ENCODE assay signal across 1 cellular context in genomic region chr6:113858605-113859348, GRCh38.
TF ChIP-seq lines count a peak whose summit lies in the region.

No MANE protein-coding gene starts in this region.

TF ChIP-seq in H1, 55 proteins besides CTCF, POLR2A, EP300 and RAD21:
- TF ChIP-seq CHD1 (IDR thresholded peaks at IDR 0.05; ENCODE audit: low read depth, low read length), result peak; percentile 86
- no peak for TF ChIP-seq CBX5 (IDR thresholded peaks at IDR 0.05; ENCODE audit: low read depth, low read length)
- no peak for TF ChIP-seq POU5F1 (IDR thresholded peaks at IDR 0.05; ENCODE audit: low read depth, low read length)
- TF ChIP-seq SP4 (IDR thresholded peaks at IDR 0.05; ENCODE audit: low read length), result peak; percentile 89
- no peak for TF ChIP-seq SAP30 (IDR thresholded peaks at IDR 0.05; ENCODE audit: insufficient read depth, insufficient replicate concordance, low read length)
- no peak for TF ChIP-seq GABPA (IDR thresholded peaks at IDR 0.05; ENCODE audit: borderline replicate concordance, insufficient read depth, low read length)
- TF ChIP-seq HDAC2 (IDR thresholded peaks at IDR 0.05; ENCODE audit: borderline replicate concordance in 1 of 2, low read depth in 2 of 2, low read length in 2 of 2), result peak in 1 of 2 experiments; percentile 93; a peak in 3 of 4 replicates
- no peak for TF ChIP-seq BCL11A (IDR thresholded peaks at IDR 0.05; ENCODE audit: low read depth in 2 of 2, low read length in 2 of 2)
- TF ChIP-seq RBBP5 (IDR thresholded peaks at IDR 0.05; ENCODE audit: borderline replicate concordance, low read depth, low read length), result no peak; the same call in 1 of the 2 replicates
- no peak for TF ChIP-seq SIRT6 (IDR thresholded peaks at IDR 0.05; ENCODE audit: low read length)
- no peak for TF ChIP-seq ATF3 (IDR thresholded peaks at IDR 0.05; ENCODE audit: insufficient read depth, low read depth, low read length)
- TF ChIP-seq SRF (IDR thresholded peaks at IDR 0.05; ENCODE audit: low read depth, low read length), result no peak
- TF ChIP-seq JUND (IDR thresholded peaks at IDR 0.05; ENCODE audit: low read length), result peak; percentile 79; the same call in 1 of the 2 replicates
- TF ChIP-seq KDM5A (IDR thresholded peaks at IDR 0.05; ENCODE audit: low read length), result peak; percentile 53; the same call in 1 of the 2 replicates
- no peak for TF ChIP-seq MAFK (IDR thresholded peaks at IDR 0.05; ENCODE audit: low read depth, low read length)
- no peak; the same call in 1 of the 2 replicates for TF ChIP-seq YY1 (IDR thresholded peaks at IDR 0.05; ENCODE audit: low read depth, low read length)
- TF ChIP-seq TCF12 (IDR thresholded peaks at IDR 0.05; ENCODE audit: low read depth, low read length), result no peak
- TF ChIP-seq USF2 (IDR thresholded peaks at IDR 0.05; ENCODE audit: low read length), result no peak
- peak; percentile 90 for TF ChIP-seq TBP (IDR thresholded peaks at IDR 0.05; ENCODE audit: low read depth, low read length)
- TF ChIP-seq RFX5 (IDR thresholded peaks at IDR 0.05; ENCODE audit: borderline replicate concordance, low read depth, low read length), result 0 out of 2 replicates have a peak, but pooled peaks have one; percentile 8
- TF ChIP-seq EGR1 (IDR thresholded peaks at IDR 0.05; ENCODE audit: borderline replicate concordance, low read depth, low read length), result peak; percentile 36; the same call in 1 of the 2 replicates
- TF ChIP-seq CEBPB (IDR thresholded peaks at IDR 0.05; ENCODE audit: low read depth, low read length), result no peak
- peak; percentile 90 for TF ChIP-seq TAF1 (IDR thresholded peaks at IDR 0.05; ENCODE audit: low read depth, low read length)
- no peak for TF ChIP-seq JUN (IDR thresholded peaks at IDR 0.05; ENCODE audit: low read depth, low read length)
- no peak for TF ChIP-seq RNF2 (IDR thresholded peaks at IDR 0.05; ENCODE audit: borderline replicate concordance, low read depth, low read length, missing control alignments, poor library complexity, severe bottlenecking)
- TF ChIP-seq CBX8 (IDR thresholded peaks at IDR 0.05; ENCODE audit: borderline replicate concordance, low read depth, low read length), result no peak
- no peak for TF ChIP-seq KDM1A (IDR thresholded peaks at IDR 0.05; ENCODE audit: borderline replicate concordance, low read length)
- peak; percentile 12 for TF ChIP-seq KDM4A (IDR thresholded peaks at IDR 0.05; ENCODE audit: low read depth, low read length, severe bottlenecking)
- peak; percentile 63; the same call in 1 of the 2 replicates for TF ChIP-seq TEAD4 (IDR thresholded peaks at IDR 0.05; ENCODE audit: low read depth, low read length)
- peak; percentile 53 for TF ChIP-seq PHF8 (conservative IDR thresholded peaks at IDR 0.05; ENCODE audit: low read depth, low read length)
- peak; percentile 82 for TF ChIP-seq POLR2AphosphoS5 (IDR thresholded peaks at IDR 0.05; ENCODE audit: low read depth, low read length)
- TF ChIP-seq BACH1 (IDR thresholded peaks at IDR 0.05; ENCODE audit: low read length), result peak; percentile 68
- TF ChIP-seq MAX (IDR thresholded peaks at IDR 0.05), result peak; percentile 65
- no peak for TF ChIP-seq SUZ12 (IDR thresholded peaks at IDR 0.05; ENCODE audit: low read length)
- TF ChIP-seq EZH2 (IDR thresholded peaks at IDR 0.05; ENCODE audit: low read depth, low read length, severe bottlenecking), result no peak
- TF ChIP-seq E2F6 (IDR thresholded peaks at IDR 0.05), result no peak
- TF ChIP-seq CHD2 (IDR thresholded peaks at IDR 0.05; ENCODE audit: low read length), result no peak
- TF ChIP-seq HDAC6 (IDR thresholded peaks at IDR 0.05; ENCODE audit: low read depth, low read length), result no peak
- no peak for TF ChIP-seq RXRA (IDR thresholded peaks at IDR 0.05; ENCODE audit: insufficient read depth, low read depth, low read length)
- peak; percentile 5 for TF ChIP-seq ASH2L (IDR thresholded peaks at IDR 0.05; ENCODE audit: low read length)
- peak; percentile 88; the same call in 1 of the 2 replicates for TF ChIP-seq GTF2F1 (IDR thresholded peaks at IDR 0.05; ENCODE audit: borderline replicate concordance, low read depth, low read length)
- TF ChIP-seq SIN3A (conservative IDR thresholded peaks at IDR 0.05 in 1 of 2, IDR thresholded peaks at IDR 0.05 in 1 of 2; ENCODE audit: low read depth in 1 of 2, low read length in 2 of 2), result peak in 1 of 2 experiments; percentile 54; a peak in 1 of 4 replicates
- TF ChIP-seq SIX5 (IDR thresholded peaks at IDR 0.05; ENCODE audit: low read depth, low read length), result no peak
- no peak for TF ChIP-seq CHD7 (IDR thresholded peaks at IDR 0.05; ENCODE audit: insufficient replicate concordance, low read length)
- no peak for TF ChIP-seq ZNF274 (IDR thresholded peaks at IDR 0.05; ENCODE audit: borderline replicate concordance, extremely low read depth, low read length)
- TF ChIP-seq NRF1 (IDR thresholded peaks at IDR 0.05; ENCODE audit: low read depth, low read length), result peak; percentile 7; the same call in 1 of the 2 replicates
- peak; percentile 12; the same call in 1 of the 2 replicates for TF ChIP-seq CREB1 (IDR thresholded peaks at IDR 0.05)
- no peak for TF ChIP-seq SP2 (IDR thresholded peaks at IDR 0.05; ENCODE audit: low read length)
- no peak for TF ChIP-seq FOSL1 (IDR thresholded peaks at IDR 0.05; ENCODE audit: insufficient read depth, low read depth, low read length)
- no peak for TF ChIP-seq BRCA1 (IDR thresholded peaks at IDR 0.05; ENCODE audit: low read depth, low read length)
- no peak for TF ChIP-seq CTBP2 (IDR thresholded peaks at IDR 0.05; ENCODE audit: borderline replicate concordance, insufficient read depth, insufficient read length, low read length)
- TF ChIP-seq SP1 (IDR thresholded peaks at IDR 0.05; ENCODE audit: low read depth, low read length), result peak; percentile 85
- TF ChIP-seq ATF2 (IDR thresholded peaks at IDR 0.05; ENCODE audit: low read length), result no peak; the same call in 1 of the 2 replicates
- TF ChIP-seq NANOG (IDR thresholded peaks at IDR 0.05; ENCODE audit: insufficient read depth, low read depth, low read length, poor library complexity, severe bottlenecking), result no peak
- TF ChIP-seq TAF7 (optimal IDR thresholded peaks at IDR 0.05; ENCODE audit: borderline replicate concordance, low read depth, low read length), result peak; percentile 82
